In the genomic region with DNA sequence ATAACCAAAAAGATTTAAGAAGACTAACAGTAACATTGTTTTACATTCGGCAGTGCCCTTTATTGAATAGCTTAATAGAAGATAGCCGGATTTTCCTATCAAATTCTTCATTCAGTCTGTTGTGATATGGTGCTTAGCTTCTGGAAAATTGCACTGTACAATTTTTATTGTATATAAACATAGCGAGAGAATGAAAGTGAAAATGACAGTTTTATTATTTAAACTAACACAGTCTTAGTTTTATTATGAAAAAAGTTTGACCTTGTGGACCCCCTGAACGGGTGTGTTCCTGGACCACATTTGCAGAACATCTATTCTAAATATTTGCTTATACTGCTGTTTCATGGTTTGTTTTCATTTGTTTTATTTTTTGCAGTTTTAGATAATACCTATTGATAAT, we compare ENCODE assay signal across 29 cellular contexts. TPM values are rescaled to one million over a fixed set of nuclear protein-coding genes. Genes with fewer than 3 reads are reported as not detected.
A peak's percentile ranks its signal among the peaks of the same experiment; 100 is the strongest.
DNase-seq lines count a peak whose midpoint lies in the region; ATAC-seq and TF ChIP-seq lines count a peak whose summit lies in the region.
"Had no signal": no experiment of that assay in that cellular context is flagged by ENCODE, and none has a peak within 500 bp of the region (broad histone marks: within the 10 kb centered on the region; RNA-seq: fewer than 3 reads in every experiment).

No MANE protein-coding gene starts in this region.

- peak overlapping the region; percentile 35 for H3K4me3 Mint-ChIP-seq in activated naive CD8-positive, alpha-beta T cell
- H3K4me3 Mint-ChIP-seq in activated naive CD8-positive, alpha-beta T cell treated with anti-CD3 and anti-CD28 coated beads for 36 hours, result no peak overlapping the region
- H3K4me3 Mint-ChIP-seq in activated naive CD8-positive, alpha-beta T cell treated with anti-CD3 and anti-CD28 coated beads, Interleukin-2, amount 50 U/mL, for 24 hours, result peak overlapping the region; percentile 38
- H3K4me3 Mint-ChIP-seq: activated CD4-positive, alpha-beta T cell treated with anti-CD3 and anti-CD28 coated beads, Interleukin-2, amount 10 ng/mL, durations not matched to agents 24 days and 14 days; brain; neural crest cell; type B pancreatic cell had no signal

- no peaks in the 10 kb centered on the region for H3K36me3 Mint-ChIP-seq in activated naive CD8-positive, alpha-beta T cell
- peaks cover 19% of the 10 kb centered on the region for H3K36me3 Mint-ChIP-seq in activated naive CD8-positive, alpha-beta T cell treated with anti-CD3 and anti-CD28 coated beads for 36 hours
- no peaks in the 10 kb centered on the region for H3K36me3 Mint-ChIP-seq in activated naive CD8-positive, alpha-beta T cell treated with anti-CD3 and anti-CD28 coated beads, Interleukin-2, amount 50 U/mL, for 24 hours (ENCODE audit: low read depth)

- H3K4me1 ChIP-seq in mucosa of descending colon (ENCODE audit: low read depth), result peaks cover 31% of the 10 kb centered on the region
- H3K4me1 ChIP-seq: parathyroid adenoma had no signal

- DNase-seq in activated naive CD8-positive, alpha-beta T cell treated with anti-CD3 and anti-CD28 coated beads for 36 hours, result no peak
- no peak for DNase-seq in activated naive CD8-positive, alpha-beta T cell treated with anti-CD3 and anti-CD28 coated beads, Interleukin-2, amount 50 U/mL, for 24 hours
- DNase-seq in mucosa of descending colon (no peak), NCI-H2107 (lab: John Stamatoyannopoulos, UW) (no peak)
- DNase-seq in stimulated activated CD4-positive, alpha-beta T cell treated with anti-CD3 and anti-CD28 coated beads, Interleukin-4, amount 100 ng/mL, for 4 hours, result no peak
- DNase-seq: activated CD4-positive, alpha-beta T cell treated with anti-CD3 and anti-CD28 coated beads, Interleukin-2, amount 10 ng/mL, durations not matched to agents 24 days and 14 days; activated T-cell treated with anti-CD3 and anti-CD28 coated beads, Interleukin-2, amount 50 U/mL, for 1 hour; amniotic stem cell; dorsolateral prefrontal cortex; EL; GOT3; NCI-H1048; NCI-H1694; NCI-H446 treated with DMSO at 0.1 percent for 48 hours; NCI-H82; Peyer's patch; SHP77; stimulated activated CD4-positive, alpha-beta T cell treated with anti-CD3 and anti-CD28 coated beads, Interleukin-1b, Interleukin-23, amount 100 ng/mL, for 48 hours; stimulated activated CD8-positive, alpha-beta memory T cell treated with anti-CD3 and anti-CD28 coated beads, Interleukin-4, amount 100 ng/mL, for 48 hours; T-helper 9 cell had no signal

- no peaks in the 10 kb centered on the region for H3K27me3 Mint-ChIP-seq in activated naive CD8-positive, alpha-beta T cell
- H3K27me3 Mint-ChIP-seq in activated naive CD8-positive, alpha-beta T cell treated with anti-CD3 and anti-CD28 coated beads for 36 hours, result no peaks in the 10 kb centered on the region
- H3K27me3 Mint-ChIP-seq in activated naive CD8-positive, alpha-beta T cell treated with anti-CD3 and anti-CD28 coated beads, Interleukin-2, amount 50 U/mL, for 24 hours, result no peaks in the 10 kb centered on the region
- H3K27me3 Mint-ChIP-seq: activated CD4-positive, alpha-beta T cell treated with anti-CD3 and anti-CD28 coated beads, Interleukin-2, amount 10 ng/mL, durations not matched to agents 24 days and 14 days; brain; type B pancreatic cell had no signal

- H3K9me3 Mint-ChIP-seq in activated naive CD8-positive, alpha-beta T cell (ENCODE audit: low read depth), result no peaks in the 10 kb centered on the region
- H3K9me3 Mint-ChIP-seq in activated naive CD8-positive, alpha-beta T cell treated with anti-CD3 and anti-CD28 coated beads for 36 hours, result no peaks in the 10 kb centered on the region
- no peaks in the 10 kb centered on the region for H3K9me3 Mint-ChIP-seq in activated naive CD8-positive, alpha-beta T cell treated with anti-CD3 and anti-CD28 coated beads, Interleukin-2, amount 50 U/mL, for 24 hours
- H3K9me3 Mint-ChIP-seq: activated CD4-positive, alpha-beta T cell treated with anti-CD3 and anti-CD28 coated beads, Interleukin-2, amount 10 ng/mL, durations not matched to agents 24 days and 14 days; brain; neural crest cell; type B pancreatic cell had no signal

- no peak for ATAC-seq in activated naive CD8-positive, alpha-beta T cell treated with anti-CD3 and anti-CD28 coated beads, Interleukin-2, amount 50 U/mL, for 24 hours
- peak; percentile 47 for ATAC-seq in mucosa of descending colon
- ATAC-seq in HG03139 (IDR thresholded peaks at IDR 0.05; ENCODE audit: unreplicated experiment), result no peak
- ATAC-seq in GM21723 (IDR thresholded peaks at IDR 0.05; ENCODE audit: unreplicated experiment), result no peak
- ATAC-seq: gastroesophageal sphincter had no signal

- intact Hi-C loops in mucosa of descending colon (cut with DNase I, micrococcal nuclease), result no loop called here

- peaks cover 81% of the 10 kb centered on the region for H3K4me1 Mint-ChIP-seq in activated naive CD8-positive, alpha-beta T cell (ENCODE audit: low read depth)
- peaks cover 62% of the 10 kb centered on the region for H3K4me1 Mint-ChIP-seq in activated naive CD8-positive, alpha-beta T cell treated with anti-CD3 and anti-CD28 coated beads for 36 hours
- H3K4me1 Mint-ChIP-seq in activated naive CD8-positive, alpha-beta T cell treated with anti-CD3 and anti-CD28 coated beads, Interleukin-2, amount 50 U/mL, for 24 hours, result peaks cover 75% of the 10 kb centered on the region

- no peaks in the 10 kb centered on the region for H3K36me3 ChIP-seq in mucosa of descending colon (ENCODE audit: low read depth)

- no peak for TF ChIP-seq CTCF in mucosa of descending colon (IDR thresholded peaks at IDR 0.05)

- H3K4me3 ChIP-seq in mucosa of descending colon, result no peak overlapping the region
- H3K4me3 ChIP-seq: gastroesophageal sphincter, Peyer's patch, smooth muscle cell had no signal

- H3K9me3 ChIP-seq in mucosa of descending colon, result no peaks in the 10 kb centered on the region
- H3K9me3 ChIP-seq: gastroesophageal sphincter, Peyer's patch had no signal

- H3K27ac Mint-ChIP-seq in activated naive CD8-positive, alpha-beta T cell, result peak overlapping the region; percentile 87
- no peak overlapping the region for H3K27ac Mint-ChIP-seq in activated naive CD8-positive, alpha-beta T cell treated with anti-CD3 and anti-CD28 coated beads for 36 hours
- no peak overlapping the region for H3K27ac Mint-ChIP-seq in activated naive CD8-positive, alpha-beta T cell treated with anti-CD3 and anti-CD28 coated beads, Interleukin-2, amount 50 U/mL, for 24 hours
- H3K27ac Mint-ChIP-seq: activated CD4-positive, alpha-beta T cell treated with anti-CD3 and anti-CD28 coated beads, Interleukin-2, amount 10 ng/mL, durations not matched to agents 24 days and 14 days; brain; type B pancreatic cell had no signal

RNA-seq across cellular contexts. Expression of a gene that starts 8.6 kb away (rescaled TPM):
- 10 to 100 TPM; 90.7 to 95.9 TPM for total RNA-seq in activated naive CD8-positive, alpha-beta T cell treated with anti-CD3 and anti-CD28 coated beads for 36 hours
- total RNA-seq in mucosa of descending colon, result 100 to 1,000 TPM; 418 to 517 (median 511) TPM

Comparison
In these comparisons a context has a peak if more than half of its experiments do, and no peak if none do; other contexts are left out.
1. RNA of a gene that starts 8.6 kb away (total RNA-seq): 418 to 517 TPM in mucosa of descending colon; 90.7 to 95.9 TPM in activated naive CD8-positive, alpha-beta T cell treated with anti-CD3 and anti-CD28 coated beads for 36 hours; every median in the first group is over 4 times any median in the second.